ENCODE assay signal across 8 cellular contexts in genomic region chr12:116319851-116320621, GRCh38. TPM values are rescaled to one million over a fixed set of nuclear protein-coding genes. Genes with fewer than 3 reads are reported as not detected.
A peak's percentile ranks its signal among the peaks of the same experiment; 100 is the strongest.
DNase-seq lines count a peak whose midpoint lies in the region; ATAC-seq and TF ChIP-seq lines count a peak whose summit lies in the region.

No MANE protein-coding gene starts in this region.

- no peaks in the 10 kb centered on the region for H3K9me3 ChIP-seq in gastrocnemius medialis
- H3K9me3 ChIP-seq in SJCRH30 (replicated peaks): no peaks in the 10 kb centered on the region

- H3K4me1 ChIP-seq in gastrocnemius medialis (peaks cover 28 to 32% of the 10 kb centered on the region in 2 donors), SJCRH30 (no peaks in the 10 kb centered on the region)

- in situ Hi-C loops in gastrocnemius medialis (cut with MboI; ENCODE audit: low sequenced_read_pairs in 4 of 4): no loop called here

- H3K27me3 ChIP-seq in gastrocnemius medialis: no peaks in the 10 kb centered on the region
- H3K27me3 ChIP-seq in SJCRH30: no peaks in the 10 kb centered on the region

- peak overlapping the region; percentile 78 to 92 (median 84) for H3K27ac ChIP-seq in gastrocnemius medialis
- H3K27ac ChIP-seq in SJCRH30: no peak overlapping the region

- H3K36me3 ChIP-seq in gastrocnemius medialis (no peaks in the 10 kb centered on the region), SJCRH30 (no peaks in the 10 kb centered on the region)

- peak overlapping the region; percentile 73 for H3K4me3 Mint-ChIP-seq in activated CD4-positive, alpha-beta T cell treated with anti-CD3 and anti-CD28 coated beads, Interleukin-2, amount 10 ng/mL, durations not matched to agents 24 days and 14 days

- H3K27me3 Mint-ChIP-seq in activated CD4-positive, alpha-beta T cell treated with anti-CD3 and anti-CD28 coated beads, Interleukin-2, amount 10 ng/mL, durations not matched to agents 24 days and 14 days: peaks cover 1% of the 10 kb centered on the region

- intact Hi-C loops in activated CD4-positive, alpha-beta T cell treated with anti-CD3 and anti-CD28 coated beads, Interleukin-2, amount 10 ng/mL, durations not matched to agents 24 days and 14 days (cut with micrococcal nuclease): loop anchor here (10.0 kb wide), 1 partner anchor 605 kb away; no protein-coding TSS in a partner anchor
- intact Hi-C loops in gastrocnemius medialis (cut with DNase I; ENCODE audit: low total_unique reads): loop anchor here (1.0 to 5.0 kb wide), 4 partner anchors 39 to 217 kb away; partner anchors contain the start of gene MED13L

- peaks cover 2% of the 10 kb centered on the region for H3K36me3 Mint-ChIP-seq in activated CD4-positive, alpha-beta T cell treated with anti-CD3 and anti-CD28 coated beads, Interleukin-2, amount 10 ng/mL, durations not matched to agents 24 days and 14 days (ENCODE audit: low read depth)

- DNase-seq in HT1080 (ENCODE audit: low read depth) (peak; percentile 86), fibroblast of the aortic adventitia (ENCODE audit: low read depth) (peak; percentile 99), gastrocnemius medialis (peak; percentile 84 to 93), erythroblast (lab: John Stamatoyannopoulos, UW) (no peak), SJCRH30 (no peak)
- peak; percentile 74 for DNase-seq in activated CD4-positive, alpha-beta T cell treated with anti-CD3 and anti-CD28 coated beads, Interleukin-2, amount 10 ng/mL, durations not matched to agents 24 days and 14 days

- H3K4me3 ChIP-seq in fibroblast of the aortic adventitia (ENCODE audit: low read depth, low read length): peak overlapping the region; percentile 18
- H3K4me3 ChIP-seq in gastrocnemius medialis: peak overlapping the region; percentile 21 to 44 (median 34)
- H3K4me3 ChIP-seq in SJCRH30: no peak overlapping the region

- H3K9me3 Mint-ChIP-seq in activated CD4-positive, alpha-beta T cell treated with anti-CD3 and anti-CD28 coated beads, Interleukin-2, amount 10 ng/mL, durations not matched to agents 24 days and 14 days: peaks cover 11% of the 10 kb centered on the region

- peak overlapping the region; percentile 85 for H3K27ac Mint-ChIP-seq in activated CD4-positive, alpha-beta T cell treated with anti-CD3 and anti-CD28 coated beads, Interleukin-2, amount 10 ng/mL, durations not matched to agents 24 days and 14 days

- ATAC-seq in gastrocnemius medialis (peak; percentile 93 to 95), GM21737 (IDR thresholded peaks at IDR 0.05; ENCODE audit: unreplicated experiment) (no peak), HG03354 (IDR thresholded peaks at IDR 0.05; ENCODE audit: poor library complexity, severe bottlenecking, unreplicated experiment) (no peak)

- peaks cover 46% of the 10 kb centered on the region for H3K4me1 Mint-ChIP-seq in activated CD4-positive, alpha-beta T cell treated with anti-CD3 and anti-CD28 coated beads, Interleukin-2, amount 10 ng/mL, durations not matched to agents 24 days and 14 days

- TF ChIP-seq POLR2A in gastrocnemius medialis (IDR thresholded peaks at IDR 0.05) (no peak), erythroblast (IDR thresholded peaks at IDR 0.05; ENCODE audit: low read length) (no peak)

- TF ChIP-seq CTCF in fibroblast of the aortic adventitia (IDR thresholded peaks at IDR 0.05; ENCODE audit: insufficient read depth, low read length): no peak
- no peak for TF ChIP-seq CTCF in gastrocnemius medialis (IDR thresholded peaks at IDR 0.05 in 4 of 5, conservative IDR thresholded peaks at IDR 0.05 in 1 of 5)

RNA-seq across cellular contexts. Expression of gene MED13L, which starts 42.5 kb away (rescaled TPM):
- total RNA-seq in HT1080 (2014; rRNA removed; shearing (Covaris generic)): 25.8 and 27.5 TPM in 2 replicates
- 19.0 and 28.7 TPM in 2 replicates for polyA plus RNA-seq in HT1080 (2015; cell fraction: cytosol; rRNA removed)
- 47.2 and 51.0 TPM in 2 replicates for polyA plus RNA-seq in HT1080 (2015; cell fraction: nucleus; rRNA removed)
- total RNA-seq in activated CD4-positive, alpha-beta T cell treated with anti-CD3 and anti-CD28 coated beads, Interleukin-2, amount 10 ng/mL, durations not matched to agents 24 days and 14 days: 55.1 and 62.9 TPM in 2 replicates
- total RNA-seq in fibroblast of the aortic adventitia (ENCODE audit: low replicate concordance) (120 and 180 TPM in 2 replicates), gastrocnemius medialis (10 to 100 TPM; 59.5 to 92.6 (median 74.1) TPM)
- total RNA-seq in SJCRH30 (2014; rRNA removed; shearing (Covaris generic)): 49.1 and 62.0 TPM in 2 replicates

Comparison
In these comparisons a context has a peak if more than half of its experiments do, and no peak if none do; other contexts are left out.
1. DNase-seq: peak in HT1080 (single experiment), activated CD4-positive, alpha-beta T cell treated with anti-CD3 and anti-CD28 coated beads, Interleukin-2, amount 10 ng/mL, durations not matched to agents 24 days and 14 days (single experiment), fibroblast of the aortic adventitia (single experiment) and gastrocnemius medialis (2 of 2); none in erythroblast (0 of 2) and SJCRH30 (0 of 2).
2. ATAC-seq: peak in gastrocnemius medialis (2 of 2); none in GM21737 (single experiment) and HG03354 (single experiment).